Comparison of ENCODE assay signal across 15 cellular contexts in genomic region chr17:50274945-50275221, GRCh38. TPM values are rescaled to one million over a fixed set of nuclear protein-coding genes. Genes with fewer than 3 reads are reported as not detected.
DNase-seq lines count a peak whose midpoint lies in the region; ATAC-seq and TF ChIP-seq lines count a peak whose summit lies in the region.
"Had no signal": no experiment of that assay in that cellular context is flagged by ENCODE, and none has a peak within 500 bp of the region (broad histone marks: within the 10 kb centered on the region; RNA-seq: fewer than 3 reads in every experiment).

No MANE protein-coding gene starts in this region.

- H3K36me3 ChIP-seq in mammary epithelial cell (ENCODE audit: insufficient read depth, low read length) (no peaks in the 10 kb centered on the region), mesenchymal stem cell (ENCODE audit: control insufficient read depth in 1 of 2, insufficient read depth in 2 of 2, low read depth in 1 of 2, low read length in 2 of 2) (peaks cover 0 to 6% of the 10 kb centered on the region in 2 experiments), upper lobe of right lung (no peaks in the 10 kb centered on the region)

- H3K14ac ChIP-seq in mesenchymal stem cell (ENCODE audit: low read length in 2 of 2) = no peak overlapping the region

- peaks cover 2% of the 10 kb centered on the region for H3K79me1 ChIP-seq in mesenchymal stem cell (replicated peaks; ENCODE audit: low read length, poor library complexity, severe bottlenecking)

- H2BK12ac ChIP-seq in mesenchymal stem cell (ENCODE audit: low read length in 2 of 2) = peak overlapping the region in 1 of 2 experiments; percentile 23

- H3K27me3 Mint-ChIP-seq in MCF 10A (ENCODE audit: insufficient read depth, unreplicated experiment) (no peaks in the 10 kb centered on the region), brain (peaks cover 48% of the 10 kb centered on the region)

- H2BK5ac ChIP-seq in mesenchymal stem cell (ENCODE audit: low read depth, low read length, poor library complexity, severe bottlenecking) = no peak overlapping the region

- no peak overlapping the region for H2BK120ac ChIP-seq in mesenchymal stem cell (ENCODE audit: low read depth, low read length)

- WGBS in mammary epithelial cell (ENCODE audit: low coverage, missing lambda C conversion rate) = 93% methylated on average over 3 of the region's 3 CpGs
- WGBS in mesenchymal stem cell = 67% methylated on average over 1 of the region's 3 CpGs

- in situ Hi-C loops in mammary epithelial cell (cut with MboI; ENCODE audit: low sequenced_read_pairs in 2 of 2) = loop anchor here in 1 of 2 donors (5.0 kb wide), 1 partner anchor 68 kb away; no protein-coding TSS in a partner anchor

- H3K27ac ChIP-seq in mammary epithelial cell (ENCODE audit: insufficient read depth, low read depth, low read length) = no peak overlapping the region
- H3K27ac ChIP-seq in mesenchymal stem cell (ENCODE audit: low read length, poor library complexity, severe bottlenecking) = no peak overlapping the region
- peak overlapping the region; percentile 5 for H3K27ac ChIP-seq in upper lobe of right lung
- H3K27ac ChIP-seq: KMS-11, VCaP had no signal

- H3K4me3 ChIP-seq in mammary epithelial cell (replicated peaks in 1 of 3; ENCODE audit: insufficient read depth in 1 of 3, low read depth in 2 of 3, low read length in 3 of 3) (no peak overlapping the region), mesenchymal stem cell (ENCODE audit: insufficient read depth in 1 of 2, low read depth in 1 of 2, low read length in 2 of 2) (no peak overlapping the region), upper lobe of right lung (peak overlapping the region; percentile 38)

- H3K79me2 ChIP-seq in mammary epithelial cell (ENCODE audit: insufficient read depth, low read length) = no peaks in the 10 kb centered on the region

- H3K9ac ChIP-seq in mammary epithelial cell (ENCODE audit: insufficient read depth, low read length) = no peak overlapping the region
- no peak overlapping the region for H3K9ac ChIP-seq in mesenchymal stem cell (ENCODE audit: low read length)
- H3K9ac ChIP-seq: KMS-11 had no signal

- no peak overlapping the region for H4K91ac ChIP-seq in mesenchymal stem cell (ENCODE audit: low read length)

- intact Hi-C loops in MCF 10A (cut with micrococcal nuclease) (loop anchor here (1.0 to 5.0 kb wide), 2 partner anchors 22 to 202 kb away; partner anchors contain the start of gene RSAD1), mammary epithelial cell (cut with micrococcal nuclease) (no loop called here), upper lobe of right lung (cut with DNase I) (loop anchor here (5.0 kb wide), 1 partner anchor 73 kb away; the partner anchor contains the start of gene COL1A1)

- H3K27ac Mint-ChIP-seq in MCF 10A (ENCODE audit: low read depth, unreplicated experiment) = no peak overlapping the region
- peak overlapping the region in 1 of 5 experiments; percentile 35 for H3K27ac Mint-ChIP-seq in brain

- H3K23ac ChIP-seq in mesenchymal stem cell (ENCODE audit: low read length in 2 of 2) = no peak overlapping the region

- no peak overlapping the region for H3K4ac ChIP-seq in mesenchymal stem cell (ENCODE audit: low read depth in 1 of 2, low read length in 2 of 2)

- dilution Hi-C loops in mammary epithelial cell (cut with HindIII; ENCODE audit: low sequenced_read_pairs) = loop anchor here (5.0 kb wide), 1 partner anchor 42 kb away; no protein-coding TSS in a partner anchor

- no peak for ATAC-seq in upper lobe of right lung
- ATAC-seq in GM19467 (IDR thresholded peaks at IDR 0.05; ENCODE audit: unreplicated experiment) = no peak

- H3K4me3 Mint-ChIP-seq in MCF 10A (ENCODE audit: unreplicated experiment) = peak overlapping the region; percentile 61
- H3K4me3 Mint-ChIP-seq in brain = peak overlapping the region in 3 of 5 experiments; percentile 12 to 57 (median 26)

- H3K4me1 Mint-ChIP-seq in MCF 10A (ENCODE audit: insufficient read depth, unreplicated experiment) = peaks cover 39% of the 10 kb centered on the region
- peaks cover 28% of the 10 kb centered on the region for H3K4me1 Mint-ChIP-seq in brain

- CTCF ChIA-PET in MCF 10A (lab: Yijun Ruan, JAX) = interaction anchor here (0.6 to 16.5 kb wide), 7 partner anchors 8 to 348 kb away, joined by 3 to 162 read pairs (median 3); partner anchors contain the start of gene COL1A1
- CTCF ChIA-PET in mammary epithelial cell (lab: Charles Lee; ENCODE audit: low non-redundant PET) = no interaction called here

- H3K18ac ChIP-seq in mesenchymal stem cell (ENCODE audit: low read depth in 1 of 2, low read length in 2 of 2) = no peak overlapping the region

- no peak overlapping the region for H4K8ac ChIP-seq in mesenchymal stem cell (ENCODE audit: low read length)

- TF ChIP-seq CTCF in MCF 10A (IDR thresholded peaks at IDR 0.05; ENCODE audit: unreplicated experiment) (no peak), mammary epithelial cell (conservative IDR thresholded peaks at IDR 0.05 in 1 of 2, IDR thresholded peaks at IDR 0.05 in 1 of 2; ENCODE audit: extremely low read depth in 1 of 2, insufficient read depth in 1 of 2, low read depth in 1 of 2, low read length in 2 of 2) (no peak), brain (conservative IDR thresholded peaks at IDR 0.05) (no peak), upper lobe of right lung (IDR thresholded peaks at IDR 0.05) (no peak)

- H3K4me1 ChIP-seq in mammary epithelial cell (ENCODE audit: insufficient read depth, low read length) = peaks cover 27% of the 10 kb centered on the region
- peaks cover 63% of the 10 kb centered on the region for H3K4me1 ChIP-seq in mesenchymal stem cell (ENCODE audit: control insufficient read depth, insufficient read depth, low read depth, low read length)
- H3K4me1 ChIP-seq in upper lobe of right lung = peaks cover 25% of the 10 kb centered on the region

- no peak overlapping the region for H2AFZ ChIP-seq in mammary epithelial cell (ENCODE audit: low read depth, low read length)
- no peak overlapping the region for H2AFZ ChIP-seq in mesenchymal stem cell (ENCODE audit: low read depth, low read length)

- H3K9me3 ChIP-seq in mammary epithelial cell (replicated peaks; ENCODE audit: insufficient read depth, low read length) (no peaks in the 10 kb centered on the region), mesenchymal stem cell (ENCODE audit: control insufficient read depth, low read length) (no peaks in the 10 kb centered on the region), upper lobe of right lung (no peaks in the 10 kb centered on the region)

- no peak overlapping the region for H3K4me2 ChIP-seq in mammary epithelial cell (ENCODE audit: insufficient read depth, low read depth, low read length)
- no peak overlapping the region for H3K4me2 ChIP-seq in mesenchymal stem cell (ENCODE audit: low read length, poor library complexity, severe bottlenecking)
- H3K4me2 ChIP-seq: KMS-11 had no signal

- H2AK5ac ChIP-seq in mesenchymal stem cell (ENCODE audit: low read length, severe bottlenecking) = peak overlapping the region; percentile 54

- POLR2A ChIA-PET in MCF 10A (lab: Yijun Ruan, JAX) = interaction anchor here (0.7 to 1.9 kb wide), 4 partner anchors 53 to 77 kb away, joined by 3 to 11 read pairs (median 3); no protein-coding TSS in a partner anchor

- BruUV-seq in MCF 10A (replicated peaks; lab: Mats Ljungman, UMichigan) (no TSS peak), mammary epithelial cell (replicated peaks; lab: Mats Ljungman, UMichigan) (no TSS peak)

- DNase-seq in MCF 10A (ENCODE audit: unreplicated experiment) (no peak), mammary epithelial cell (no peak), mesenchymal stem cell (no peak), upper lobe of right lung (no peak), UCSD-AML1 (lab: John Stamatoyannopoulos, UW; ENCODE audit: unreplicated experiment) (no peak)
- no peak for DNase-seq in activated CD8-positive, alpha-beta memory T cell treated with anti-CD3 and anti-CD28 coated beads, Interleukin-2, amount 50 U/mL, for 4 hours
- DNase-seq: activated naive CD4-positive, alpha-beta T cell treated with anti-CD3 and anti-CD28 coated beads, Interleukin-2, amount 50 U/mL, for 16 hours; caudate nucleus; kidney glomerular epithelial cell; NCI-H1436 treated with DMSO at 0.1 percent for 48 hours; stimulated activated CD4-positive, alpha-beta T cell treated with anti-CD3 and anti-CD28 coated beads, Interleukin-4, amount 100 ng/mL, for 1 hour had no signal

- H3K27me3 ChIP-seq in mammary epithelial cell (ENCODE audit: insufficient read depth, low read length) = no peaks in the 10 kb centered on the region
- H3K27me3 ChIP-seq in mesenchymal stem cell (ENCODE audit: control insufficient read depth in 1 of 2, insufficient read depth in 1 of 2, low read length in 2 of 2) = no peaks in the 10 kb centered on the region
- H3K27me3 ChIP-seq in upper lobe of right lung = peaks cover 7% of the 10 kb centered on the region

- no peaks in the 10 kb centered on the region for H3K9me3 Mint-ChIP-seq in MCF 10A (ENCODE audit: unreplicated experiment)
- no peaks in the 10 kb centered on the region for H3K9me3 Mint-ChIP-seq in brain

- H2BK15ac ChIP-seq in mesenchymal stem cell (ENCODE audit: low read depth, poor library complexity, severe bottlenecking) = no peak overlapping the region

- H3K36me3 Mint-ChIP-seq in MCF 10A (ENCODE audit: insufficient read depth, unreplicated experiment) (no peaks in the 10 kb centered on the region), brain (no peaks in the 10 kb centered on the region)

- no peaks in the 10 kb centered on the region for H4K20me1 ChIP-seq in mammary epithelial cell (ENCODE audit: insufficient read depth, low read length)

RNA-seq across cellular contexts. Expression of gene TMEM92, which starts 0.6 kb away (rescaled TPM):
- total RNA-seq in MCF 10A (2022) (1.1 and 1.5 TPM in 2 replicates), mammary epithelial cell (under 1 TPM in 1 of 2 donors, not detected in 1; under 0.01 TPM), upper lobe of right lung (11.3 TPM)
- polyA plus RNA-seq in mammary epithelial cell (1.3 TPM), brain (ENCODE audit: insufficient read depth, low read depth, low replicate concordance) (not detected)
- polyA minus RNA-seq in mammary epithelial cell = 3.0 TPM
- polyA plus RNA-seq in mesenchymal stem cell (2013, experiment 1 of 2) = 0.86 TPM
- polyA plus RNA-seq in mesenchymal stem cell (2013, experiment 2 of 2) = 0.62 TPM
